In the genomic region with DNA sequence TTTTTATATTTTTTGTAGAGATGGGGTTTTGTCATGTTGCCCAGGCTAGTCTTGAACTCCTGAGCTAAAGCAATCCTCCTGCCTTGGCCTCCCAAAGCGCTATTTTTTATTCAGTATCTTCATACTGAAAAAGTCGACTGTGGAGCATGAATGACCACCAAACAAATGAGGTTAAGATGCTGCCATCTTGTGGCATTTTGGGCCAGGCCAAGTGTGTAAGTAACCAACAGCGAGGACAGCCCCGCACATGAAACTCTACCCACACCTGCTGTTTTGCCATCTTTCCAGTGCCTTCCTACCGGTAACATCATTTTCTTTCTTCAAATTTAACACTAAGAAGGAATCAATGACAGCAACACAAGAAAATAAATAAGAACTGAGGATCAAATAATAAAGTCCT, we compare ENCODE assay signal across 8 cellular contexts. TPM values are rescaled to one million over a fixed set of nuclear protein-coding genes. Genes with fewer than 3 reads are reported as not detected.
A peak's percentile ranks its signal among the peaks of the same experiment; 100 is the strongest.
DNase-seq lines count a peak whose midpoint lies in the region; ATAC-seq and TF ChIP-seq lines count a peak whose summit lies in the region.

No MANE protein-coding gene starts in this region.

- H3K9me3 Mint-ChIP-seq in HFFc6: no peaks in the 10 kb centered on the region

- H3K27me3 Mint-ChIP-seq in HFFc6 (ENCODE audit: insufficient read depth): no peaks in the 10 kb centered on the region; the same call in 1 of the 2 replicates

- H3K27ac Mint-ChIP-seq in HFFc6: no peak overlapping the region

- H3K36me3 Mint-ChIP-seq in HFFc6 (ENCODE audit: low read depth): peaks cover 4% of the 10 kb centered on the region; the same call in 1 of the 2 replicates

- intact Hi-C loops in head of caudate nucleus (cut with DNase I): no loop called here

- DNase-seq in D341Med (ENCODE audit: low spot score): peak; percentile 46
- no peak for DNase-seq in HFFc6
- peak; percentile 37 for DNase-seq in RPMI8226
- DNase-seq in head of caudate nucleus: peak in 26 of 42 donors; percentile 4 to 72 (median 34)
- DNase-seq in CD1c-positive myeloid dendritic cell (ENCODE audit: extremely low spot score): no peak

- TF ChIP-seq CTCF in HFFc6 (IDR thresholded peaks at IDR 0.05): peak; percentile 46; the same call in 1 of the 2 replicates

- ATAC-seq in HG03159 (IDR thresholded peaks at IDR 0.05; ENCODE audit: unreplicated experiment) (no peak), GM19397 (IDR thresholded peaks at IDR 0.05; ENCODE audit: unreplicated experiment) (no peak), GM21423 (IDR thresholded peaks at IDR 0.05; ENCODE audit: unreplicated experiment) (no peak)

- peaks cover 50% of the 10 kb centered on the region for H3K4me1 Mint-ChIP-seq in HFFc6 (ENCODE audit: low read depth)

- no peak overlapping the region for H3K4me3 Mint-ChIP-seq in HFFc6

RNA-seq across cellular contexts. Expression of a gene that starts 32.2 kb away (rescaled TPM):
- total RNA-seq in HFFc6 (2021; fragmentation: NEBNext Ultra II Directional; extraction: Animal tissue kit (Norgen Biotek cat#: 25700)): 1 to 10 TPM; 1.2 to 1.8 (median 1.5) TPM

Comparison
In these comparisons a context has a peak if more than half of its experiments do, and no peak if none do; other contexts are left out.
1. DNase-seq: peak in D341Med (single experiment), RPMI8226 (single experiment) and head of caudate nucleus (26 of 42); none in HFFc6 (single experiment) and CD1c-positive myeloid dendritic cell (single experiment).